8 cellular contexts compared by ENCODE assay signal in genomic region chr15:40338921-40339620, GRCh38. TPM values are rescaled to one million over a fixed set of nuclear protein-coding genes. Genes with fewer than 3 reads are reported as not detected.
A peak's percentile ranks its signal among the peaks of the same experiment; 100 is the strongest.
DNase-seq lines count a peak whose midpoint lies in the region; ATAC-seq, FAIRE-seq and TF ChIP-seq lines count a peak whose summit lies in the region.

No MANE protein-coding gene starts in this region.

- WGBS in H1 (ENCODE audit: extremely low coverage in 1 of 2, insufficient coverage in 1 of 2, insufficient read length in 1 of 2, insufficient replicate concordance in 2 of 2, low coverage in 1 of 2, low lambda C conversion rate in 2 of 2, missing lambda C conversion rate in 1 of 2), 2 experiments = 92% methylated on average over 11 of the region's 11 CpGs; no CpG with 5 or more reads in 1 of the 2 experiments
- no CpG with 5 or more reads among the region's 11 CpGs for WGBS in mesendoderm (ENCODE audit: extremely low coverage, insufficient coverage, low lambda C conversion rate)

- TF ChIP-seq POLR2A in H1 (IDR thresholded peaks at IDR 0.05; ENCODE audit: control extremely low read depth in 1 of 2, low read depth in 2 of 2, low read length in 2 of 2) = no peak

- H3K23me2 ChIP-seq in H1 (ENCODE audit: low read depth, low read length) = no peaks in the 10 kb centered on the region

- no peak overlapping the region for H3K4me2 ChIP-seq in H1 (ENCODE audit: insufficient read depth in 1 of 2, low read depth in 2 of 2, low read length in 2 of 2)
- no peak overlapping the region for H3K4me2 ChIP-seq in mesendoderm (ENCODE audit: low read length)

- no peak overlapping the region for H2AFZ ChIP-seq in H1 (ENCODE audit: low read length)

- H2BK120ac ChIP-seq in H1 (replicated peaks; ENCODE audit: low read depth, low read length) = no peak overlapping the region
- H2BK120ac ChIP-seq in mesendoderm (ENCODE audit: low read depth, low read length) = no peak overlapping the region

- peak overlapping the region; percentile 15 for H2BK20ac ChIP-seq in H1 (ENCODE audit: low read length)

- H3K4me3 ChIP-seq in H1 (ENCODE audit: extremely low read depth in 1 of 4, insufficient read depth in 2 of 4, low read depth in 3 of 4, low read length in 4 of 4) = no peak overlapping the region
- no peak overlapping the region for H3K4me3 ChIP-seq in mesendoderm (ENCODE audit: low read length)
- peak overlapping the region; percentile 60 for H3K4me3 ChIP-seq in upper lobe of right lung

- H4K91ac ChIP-seq in H1 (replicated peaks; ENCODE audit: insufficient read length, low read length) = no peak overlapping the region

- peak overlapping the region; percentile 20; the same call in 1 of the 2 replicates for H4K8ac ChIP-seq in H1 (ENCODE audit: extremely low read depth, insufficient read depth, low read length)
- H4K8ac ChIP-seq in mesendoderm (ENCODE audit: low read depth, low read length) = no peak overlapping the region

- H3K4ac ChIP-seq in H1 (replicated peaks; ENCODE audit: insufficient read length, low read depth, low read length) = no peak overlapping the region
- no peak overlapping the region for H3K4ac ChIP-seq in mesendoderm (ENCODE audit: low read depth, low read length)

- no peak for FAIRE-seq in H1 (lab: Jason Lieb, UNC)

- no peaks in the 10 kb centered on the region for H3K36me3 ChIP-seq in H1 (ENCODE audit: control insufficient read depth in 2 of 4, insufficient read depth in 4 of 4, low read length in 3 of 4)
- no peaks in the 10 kb centered on the region for H3K36me3 ChIP-seq in mesendoderm (ENCODE audit: control insufficient read depth, insufficient read depth, low read length)
- peaks cover 16% of the 10 kb centered on the region for H3K36me3 ChIP-seq in upper lobe of right lung

- no peaks in the 10 kb centered on the region for H3K79me1 ChIP-seq in H1 (ENCODE audit: low read depth, low read length)
- no peaks in the 10 kb centered on the region for H3K79me1 ChIP-seq in mesendoderm (ENCODE audit: low read length)

- intact Hi-C loops in upper lobe of right lung (cut with DNase I) = no loop called here

- H3K18ac ChIP-seq in H1 (ENCODE audit: extremely low read depth, low read length) = no peak overlapping the region
- no peak overlapping the region for H3K18ac ChIP-seq in mesendoderm (ENCODE audit: low read length)

- H3K27ac ChIP-seq in H1 (ENCODE audit: low read depth, low read length) (no peak overlapping the region), mesendoderm (ENCODE audit: low read depth, low read length) (no peak overlapping the region), upper lobe of right lung (peak overlapping the region; percentile 95)

- CTCF ChIA-PET in H1 (lab: Charles Lee; ENCODE audit: partially characterized antibody) = interaction anchor here (0.6 to 27.4 kb wide), 24 partner anchors 12 to 302 kb away, joined by 3 to 584 read pairs (median 8); partner anchors contain the start of genes ANKRD63, DISP2, INAFM2 and IVD

- H3K23ac ChIP-seq in H1 (ENCODE audit: insufficient read length) (no peak overlapping the region), mesendoderm (ENCODE audit: low read length) (no peak overlapping the region)

- H3K9ac ChIP-seq in H1 (replicated peaks in 1 of 4; ENCODE audit: extremely low read depth in 1 of 4, low read depth in 3 of 4, low read length in 3 of 4) (no peak overlapping the region), mesendoderm (ENCODE audit: low read length) (no peak overlapping the region)

- no peaks in the 10 kb centered on the region for H4K20me1 ChIP-seq in H1 (replicated peaks in 1 of 2; ENCODE audit: control insufficient read depth in 1 of 2, insufficient read depth in 2 of 2, low read length in 2 of 2)

- DNase-seq in NCI-H226 = peak; percentile 82
- no peak for DNase-seq in H1 (ENCODE audit: low read depth in 1 of 2, low spot score in 2 of 2)
- peak; percentile 73 for DNase-seq in mesendoderm
- DNase-seq in upper lobe of right lung = no peak
- DNase-seq in DMS153 treated with DMSO at 0.1 percent for 48 hours (lab: John Stamatoyannopoulos, UW; ENCODE audit: unreplicated experiment) = no peak
- DNase-seq in DMS153 (lab: John Stamatoyannopoulos, UW) = no peak
- no peak for DNase-seq in GM20000 (ENCODE audit: low spot score)
- no peak for DNase-seq in NCI-H446 treated with DMSO at 0.1 percent for 48 hours (lab: John Stamatoyannopoulos, UW)

- H2BK15ac ChIP-seq in H1 (ENCODE audit: low read length) = peak overlapping the region; percentile 88; the same call in 1 of the 2 replicates
- no peak overlapping the region for H2BK15ac ChIP-seq in mesendoderm (replicated peaks; ENCODE audit: low read depth)

- H4K5ac ChIP-seq in H1 (ENCODE audit: insufficient read length, low read depth, low read length) = no peak overlapping the region
- no peak overlapping the region for H4K5ac ChIP-seq in mesendoderm (ENCODE audit: low read length)

- H3K27me3 ChIP-seq in H1 (replicated peaks in 1 of 4; ENCODE audit: control insufficient read depth in 3 of 4, extremely low read depth in 1 of 4, insufficient read depth in 3 of 4, low read length in 3 of 4) (peaks cover 0 to 4% (median under 1%) of the 10 kb centered on the region in 4 experiments; a peak in 1 of 7 replicates), mesendoderm (ENCODE audit: insufficient read depth, low read length, poor library complexity) (no peaks in the 10 kb centered on the region), upper lobe of right lung (no peaks in the 10 kb centered on the region)

- H2AK5ac ChIP-seq in H1 (ENCODE audit: low read depth, low read length) = peak overlapping the region; percentile 28; the same call in 1 of the 2 replicates
- H2AK5ac ChIP-seq in mesendoderm (ENCODE audit: low read length) = no peak overlapping the region

- no peak overlapping the region for H3K14ac ChIP-seq in H1 (ENCODE audit: insufficient read length)

- H2BK5ac ChIP-seq in H1 (ENCODE audit: low read depth, low read length) = 0 out of 2 replicates have a peak overlapping the region, but pooled peaks have one; percentile 52
- no peak overlapping the region for H2BK5ac ChIP-seq in mesendoderm (ENCODE audit: low read length)

- no peak for TF ChIP-seq EP300 in H1 (IDR thresholded peaks at IDR 0.05; ENCODE audit: borderline replicate concordance in 1 of 2, low read depth in 2 of 2, low read length in 2 of 2)

- no peak for TF ChIP-seq RAD21 in H1 (IDR thresholded peaks at IDR 0.05 in 1 of 2, conservative IDR thresholded peaks at IDR 0.05 in 1 of 2; ENCODE audit: low read depth in 2 of 2, low read length in 2 of 2)

- TF ChIP-seq CTCF in H1 (IDR thresholded peaks at IDR 0.05; ENCODE audit: control extremely low read depth in 1 of 3, insufficient read depth in 1 of 3, low read depth in 1 of 3, low read length in 3 of 3) (no peak), upper lobe of right lung (IDR thresholded peaks at IDR 0.05) (no peak), GM20000 (IDR thresholded peaks at IDR 0.05; ENCODE audit: extremely low read depth, missing control alignments) (no peak)

- H3K79me2 ChIP-seq in H1 (ENCODE audit: control insufficient read depth in 1 of 2, insufficient read depth in 2 of 2, low read length in 2 of 2) (no peaks in the 10 kb centered on the region), mesendoderm (ENCODE audit: control insufficient read depth, insufficient read depth, low read length) (no peaks in the 10 kb centered on the region)

- ATAC-seq in upper lobe of right lung = peak; percentile 30

- H3K9me3 ChIP-seq in H1 (ENCODE audit: insufficient read depth in 2 of 2, low read depth in 1 of 2, low read length in 1 of 2) = no peaks in the 10 kb centered on the region
- H3K9me3 ChIP-seq in upper lobe of right lung = no peaks in the 10 kb centered on the region

- peak overlapping the region; percentile 92; the same call in 1 of the 2 replicates for H2BK12ac ChIP-seq in H1 (ENCODE audit: low read depth, low read length)

- H3K56ac ChIP-seq in H1 (replicated peaks; ENCODE audit: insufficient read length, low read depth, low read length) = no peak overlapping the region
- peak overlapping the region; percentile 43 for H3K56ac ChIP-seq in mesendoderm (ENCODE audit: low read length)

- H3K4me1 ChIP-seq in H1 (replicated peaks in 1 of 4; ENCODE audit: control insufficient read depth in 3 of 4, insufficient read depth in 4 of 4, low read length in 3 of 4) = peaks cover 0 to 40% (median 25%) of the 10 kb centered on the region in 4 experiments; a peak in 6 of 7 replicates
- no peaks in the 10 kb centered on the region for H3K4me1 ChIP-seq in mesendoderm (ENCODE audit: control insufficient read depth, low read depth, low read length)
- H3K4me1 ChIP-seq in upper lobe of right lung = peaks cover 87% of the 10 kb centered on the region

- POLR2A ChIA-PET in H1 (lab: Charles Lee; ENCODE audit: partially characterized antibody) = interaction anchor here (0.5 to 8.1 kb wide), 6 partner anchors 12 to 83 kb away, joined by 3 to 66 read pairs (median 6); partner anchors contain the start of gene INAFM2

RNA-seq across cellular contexts. Expression of gene CCDC9B, which starts 1.7 kb away (rescaled TPM):
- total RNA-seq in H1 (2021; fragmentation: NEBNext Ultra II Directional; extraction: Animal tissue kit (Norgen Biotek cat#: 25700)) = 0.33 and 0.78 TPM in 2 replicates
- 0.45 and 0.63 TPM in 2 replicates for polyA plus RNA-seq in H1 (2011; rRNA removed)
- 0.10 TPM for polyA plus RNA-seq in H1 (2011; cell fraction: cytosol; rRNA removed)
- polyA plus RNA-seq in H1 (2011; cell fraction: nucleus; rRNA removed) = 0.73 TPM
- 0.62 to 1.1 TPM (median 0.85 TPM) in 4 replicates for polyA plus RNA-seq in H1 (2012, experiment 1 of 2)
- polyA plus RNA-seq in H1 (2012, experiment 2 of 2) = 0.25 TPM
- polyA plus RNA-seq in H1 (2013, experiment 1 of 2) = 0.71 TPM
- 0.50 TPM for polyA plus RNA-seq in H1 (2013, experiment 2 of 2)
- polyA minus RNA-seq in H1 (2011; rRNA and poly(A)+ RNA removed) = 0.22 and 0.50 TPM in 2 replicates
- polyA minus RNA-seq in H1 (2011; cell fraction: cytosol; rRNA and poly(A)+ RNA removed) = 0.66 TPM
- polyA minus RNA-seq in H1 (2011; cell fraction: nucleus; rRNA and poly(A)+ RNA removed) = 1.8 TPM
- 0.44 TPM for polyA plus RNA-seq in mesendoderm (2013, experiment 1 of 2)
- polyA plus RNA-seq in mesendoderm (2013, experiment 2 of 2) = 0.29 TPM
- total RNA-seq in upper lobe of right lung = 72.5 TPM

RNA-seq across cellular contexts. Expression of gene PHGR1, which starts 11.8 kb away (rescaled TPM):
- not detected in 2 replicates for total RNA-seq in H1 (2021; fragmentation: NEBNext Ultra II Directional; extraction: Animal tissue kit (Norgen Biotek cat#: 25700))
- not detected in 2 replicates for polyA plus RNA-seq in H1 (2011; rRNA removed)
- not detected for polyA plus RNA-seq in H1 (2011; cell fraction: cytosol; rRNA removed)
- not detected for polyA plus RNA-seq in H1 (2011; cell fraction: nucleus; rRNA removed)
- polyA plus RNA-seq in H1 (2012, experiment 1 of 2) = not detected in 4 replicates
- polyA plus RNA-seq in H1 (2012, experiment 2 of 2) = not detected
- not detected for polyA plus RNA-seq in H1 (2013, experiment 1 of 2)
- not detected for polyA plus RNA-seq in H1 (2013, experiment 2 of 2)
- not detected in 2 replicates for polyA minus RNA-seq in H1 (2011; rRNA and poly(A)+ RNA removed)
- not detected for polyA minus RNA-seq in H1 (2011; cell fraction: cytosol; rRNA and poly(A)+ RNA removed)
- not detected for polyA minus RNA-seq in H1 (2011; cell fraction: nucleus; rRNA and poly(A)+ RNA removed)
- not detected for polyA plus RNA-seq in mesendoderm (2013, experiment 1 of 2)
- not detected for polyA plus RNA-seq in mesendoderm (2013, experiment 2 of 2)
- total RNA-seq in upper lobe of right lung = not detected

RNA-seq across cellular contexts. Expression of gene INAFM2, which starts 15.6 kb away (rescaled TPM):
- 35.1 and 38.2 TPM in 2 replicates for total RNA-seq in H1 (2021; fragmentation: NEBNext Ultra II Directional; extraction: Animal tissue kit (Norgen Biotek cat#: 25700))
- polyA plus RNA-seq in H1 (2011; rRNA removed) = 9.6 and 15.3 TPM in 2 replicates
- 11.9 TPM for polyA plus RNA-seq in H1 (2011; cell fraction: cytosol; rRNA removed)
- polyA plus RNA-seq in H1 (2011; cell fraction: nucleus; rRNA removed) = 9.2 TPM
- 16.0 to 31.4 TPM (median 18.6 TPM) in 4 replicates for polyA plus RNA-seq in H1 (2012, experiment 1 of 2)
- polyA plus RNA-seq in H1 (2012, experiment 2 of 2) = 19.4 TPM
- polyA plus RNA-seq in H1 (2013, experiment 1 of 2) = 39.7 TPM
- 42.5 TPM for polyA plus RNA-seq in H1 (2013, experiment 2 of 2)
- 8.6 and 10.5 TPM in 2 replicates for polyA minus RNA-seq in H1 (2011; rRNA and poly(A)+ RNA removed)
- polyA minus RNA-seq in H1 (2011; cell fraction: cytosol; rRNA and poly(A)+ RNA removed) = 10.1 TPM
- 14.0 TPM for polyA minus RNA-seq in H1 (2011; cell fraction: nucleus; rRNA and poly(A)+ RNA removed)
- 17.9 TPM for polyA plus RNA-seq in mesendoderm (2013, experiment 1 of 2)
- 17.4 TPM for polyA plus RNA-seq in mesendoderm (2013, experiment 2 of 2)
- 39.5 TPM for total RNA-seq in upper lobe of right lung

RNA-seq across cellular contexts. Expression of gene DISP2, which starts 18.9 kb away (rescaled TPM):
- 1.2 and 3.4 TPM in 2 replicates for total RNA-seq in H1 (2021; fragmentation: NEBNext Ultra II Directional; extraction: Animal tissue kit (Norgen Biotek cat#: 25700))
- polyA plus RNA-seq in H1 (2011; rRNA removed) = 0.45 and 0.72 TPM in 2 replicates
- polyA plus RNA-seq in H1 (2011; cell fraction: cytosol; rRNA removed) = 0.36 TPM
- 1.1 TPM for polyA plus RNA-seq in H1 (2011; cell fraction: nucleus; rRNA removed)
- polyA plus RNA-seq in H1 (2012, experiment 1 of 2) = 1.3 to 2.7 TPM (median 2.0 TPM) in 4 replicates
- 1.4 TPM for polyA plus RNA-seq in H1 (2012, experiment 2 of 2)
- polyA plus RNA-seq in H1 (2013, experiment 1 of 2) = 4.3 TPM
- polyA plus RNA-seq in H1 (2013, experiment 2 of 2) = 4.1 TPM
- 0.56 and 1.6 TPM in 2 replicates for polyA minus RNA-seq in H1 (2011; rRNA and poly(A)+ RNA removed)
- 0.73 TPM for polyA minus RNA-seq in H1 (2011; cell fraction: cytosol; rRNA and poly(A)+ RNA removed)
- 2.2 TPM for polyA minus RNA-seq in H1 (2011; cell fraction: nucleus; rRNA and poly(A)+ RNA removed)
- 1.6 TPM for polyA plus RNA-seq in mesendoderm (2013, experiment 1 of 2)
- 1.1 TPM for polyA plus RNA-seq in mesendoderm (2013, experiment 2 of 2)
- 6.5 TPM for total RNA-seq in upper lobe of right lung

RNA-seq across cellular contexts. Expression of gene PLCB2, which starts 31.3 kb away (rescaled TPM):
- 8.4 and 9.4 TPM in 2 replicates for total RNA-seq in H1 (2021; fragmentation: NEBNext Ultra II Directional; extraction: Animal tissue kit (Norgen Biotek cat#: 25700))
- 7.2 and 11.3 TPM in 2 replicates for polyA plus RNA-seq in H1 (2011; rRNA removed)
- 10.7 TPM for polyA plus RNA-seq in H1 (2011; cell fraction: cytosol; rRNA removed)
- polyA plus RNA-seq in H1 (2011; cell fraction: nucleus; rRNA removed) = 30.4 TPM
- 4.1 to 10.7 TPM (median 7.5 TPM) in 4 replicates for polyA plus RNA-seq in H1 (2012, experiment 1 of 2)
- polyA plus RNA-seq in H1 (2012, experiment 2 of 2) = 4.1 TPM
- polyA plus RNA-seq in H1 (2013, experiment 1 of 2) = 7.0 TPM
- polyA plus RNA-seq in H1 (2013, experiment 2 of 2) = 7.6 TPM
- polyA minus RNA-seq in H1 (2011; rRNA and poly(A)+ RNA removed) = 6.1 and 6.2 TPM in 2 replicates
- polyA minus RNA-seq in H1 (2011; cell fraction: cytosol; rRNA and poly(A)+ RNA removed) = 3.7 TPM
- polyA minus RNA-seq in H1 (2011; cell fraction: nucleus; rRNA and poly(A)+ RNA removed) = 20.0 TPM
- 7.6 TPM for polyA plus RNA-seq in mesendoderm (2013, experiment 1 of 2)
- 7.0 TPM for polyA plus RNA-seq in mesendoderm (2013, experiment 2 of 2)
- total RNA-seq in upper lobe of right lung = 61.2 TPM

Comparison
In these comparisons a context has a peak if more than half of its experiments do, and no peak if none do; other contexts are left out.
1. DNase-seq: peak in NCI-H226 (single experiment) and mesendoderm (single experiment); none in H1 (0 of 2), upper lobe of right lung (single experiment), DMS153 treated with DMSO at 0.1 percent for 48 hours (single experiment), DMS153 (single experiment), GM20000 (single experiment) and NCI-H446 treated with DMSO at 0.1 percent for 48 hours (single experiment).
2. RNA of gene CCDC9B, which starts 1.7 kb away (total RNA-seq): 72.5 TPM in upper lobe of right lung (single experiment); 0.33 to 0.78 TPM in H1; every median in the first group is over 10 times any median in the second.